Comparison of ENCODE assay signal across 22 cellular contexts in genomic region chr3:178255315-178255714, GRCh38.
DNase-seq lines count a peak whose midpoint lies in the region; ATAC-seq, FAIRE-seq and TF ChIP-seq lines count a peak whose summit lies in the region.
"Had no signal": no experiment of that assay in that cellular context is flagged by ENCODE, and none has a peak within 500 bp of the region (broad histone marks: within the 10 kb centered on the region; RNA-seq: fewer than 3 reads in every experiment).

No MANE protein-coding gene starts in this region.

- no peak overlapping the region for H3K4me2 ChIP-seq in astrocyte (ENCODE audit: low read length)

- H3K9ac ChIP-seq in astrocyte (ENCODE audit: low read length): no peak overlapping the region

- no peaks in the 10 kb centered on the region for H3K27me3 Mint-ChIP-seq in astrocyte (ENCODE audit: low read depth, unreplicated experiment)
- H3K27me3 Mint-ChIP-seq: activated CD4-positive, alpha-beta T cell treated with anti-CD3 and anti-CD28 coated beads, Interleukin-2, amount 10 ng/mL, durations not matched to agents 7 days and 5 days had no signal

- H3K4me3 ChIP-seq in astrocyte (ENCODE audit: insufficient read depth, low read depth, low read length) (no peak overlapping the region), fibroblast of pulmonary artery (replicated peaks; ENCODE audit: low read depth, low read length) (no peak overlapping the region)
- H3K4me3 ChIP-seq: esophagus squamous epithelium, spleen had no signal

- no peaks in the 10 kb centered on the region for H3K27me3 ChIP-seq in astrocyte (ENCODE audit: insufficient read depth, low read length)
- H3K27me3 ChIP-seq: esophagus squamous epithelium, spleen had no signal

- no peak overlapping the region for H2AFZ ChIP-seq in astrocyte (ENCODE audit: low read depth, low read length)

- H3K4me1 Mint-ChIP-seq in astrocyte (ENCODE audit: low read depth, unreplicated experiment): no peaks in the 10 kb centered on the region
- H3K4me1 Mint-ChIP-seq: activated CD4-positive, alpha-beta T cell treated with anti-CD3 and anti-CD28 coated beads, Interleukin-2, amount 10 ng/mL, durations not matched to agents 7 days and 5 days; memory B cell; natural killer cell had no signal

- H3K9me3 Mint-ChIP-seq in astrocyte (ENCODE audit: unreplicated experiment): no peaks in the 10 kb centered on the region
- H3K9me3 Mint-ChIP-seq: activated CD4-positive, alpha-beta T cell treated with anti-CD3 and anti-CD28 coated beads, Interleukin-2, amount 10 ng/mL, durations not matched to agents 7 days and 5 days; natural killer cell had no signal

- no peak overlapping the region for H3K27ac Mint-ChIP-seq in astrocyte (ENCODE audit: unreplicated experiment)
- H3K27ac Mint-ChIP-seq: activated CD4-positive, alpha-beta T cell treated with anti-CD3 and anti-CD28 coated beads, Interleukin-2, amount 10 ng/mL, durations not matched to agents 7 days and 5 days; CD8-positive, alpha-beta T cell; memory B cell; natural killer cell had no signal

- H3K4me3 Mint-ChIP-seq in astrocyte (ENCODE audit: unreplicated experiment): no peak overlapping the region
- H3K4me3 Mint-ChIP-seq: activated CD4-positive, alpha-beta T cell treated with anti-CD3 and anti-CD28 coated beads, Interleukin-2, amount 10 ng/mL, durations not matched to agents 7 days and 5 days; CD8-positive, alpha-beta T cell; memory B cell; natural killer cell had no signal

- no peaks in the 10 kb centered on the region for H3K9me3 ChIP-seq in astrocyte (ENCODE audit: insufficient read depth, low read depth, low read length)
- H3K9me3 ChIP-seq: esophagus squamous epithelium had no signal

- no peak for TF ChIP-seq CTCF in astrocyte (IDR thresholded peaks at IDR 0.05; ENCODE audit: insufficient read depth, low read depth, low read length)
- no peak for TF ChIP-seq CTCF in fibroblast of pulmonary artery (IDR thresholded peaks at IDR 0.05; ENCODE audit: low read length, missing control alignments)

- H4K20me1 ChIP-seq in astrocyte (ENCODE audit: insufficient read depth, low read length): no peaks in the 10 kb centered on the region

- no peaks in the 10 kb centered on the region for H3K36me3 ChIP-seq in astrocyte (ENCODE audit: insufficient read depth, low read length)
- H3K36me3 ChIP-seq: esophagus squamous epithelium, spleen had no signal

- FAIRE-seq in astrocyte (lab: Jason Lieb, UNC): no peak
- FAIRE-seq: keratinocyte had no signal

- peak; percentile 35 for DNase-seq in HT-29 (ENCODE audit: low spot score)
- DNase-seq in astrocyte (ENCODE audit: low read depth): peak; percentile 78
- peak; percentile 95 for DNase-seq in fibroblast of pulmonary artery (ENCODE audit: low read depth)
- peak; percentile 6 for DNase-seq in renal cortical epithelial cell (ENCODE audit: low read depth)
- DNase-seq in RPMI8226: no peak
- no peak for DNase-seq in CD1c-positive myeloid dendritic cell (ENCODE audit: extremely low spot score)
- DNase-seq in NCI-H187 (lab: John Stamatoyannopoulos, UW): no peak
- DNase-seq: activated CD4-positive, alpha-beta T cell treated with anti-CD3 and anti-CD28 coated beads, Interleukin-2, amount 10 ng/mL, durations not matched to agents 7 days and 5 days; activated CD8-positive, alpha-beta memory T cell treated with anti-CD3 and anti-CD28 coated beads, Interleukin-2, amount 50 U/mL, for 4 hours; activated effector memory CD4-positive, alpha-beta T cell treated with anti-CD3 and anti-CD28 coated beads, Interleukin-2, amount 50 U/mL, for 16 hours; CD8-positive, alpha-beta T cell; central memory CD4-positive, alpha-beta T cell; effector CD4-positive, alpha-beta T cell; esophagus squamous epithelium; KG1; natural killer cell; NCI-H1092 treated with DMSO at 0.1 percent for 48 hours; NCI-H524 treated with DMSO at 0.1 percent for 48 hours; spleen had no signal

- no peaks in the 10 kb centered on the region for H3K4me1 ChIP-seq in astrocyte (ENCODE audit: insufficient read depth, low read length)
- H3K4me1 ChIP-seq: esophagus squamous epithelium, spleen had no signal

- no peak overlapping the region for H3K27ac ChIP-seq in astrocyte (ENCODE audit: low read depth, low read length)
- H3K27ac ChIP-seq: esophagus squamous epithelium, spleen had no signal

- no peak for ATAC-seq in GM21723 (IDR thresholded peaks at IDR 0.05; ENCODE audit: unreplicated experiment)
- ATAC-seq: CD8-positive, alpha-beta T cell; natural killer cell had no signal

- H3K79me2 ChIP-seq in astrocyte (ENCODE audit: insufficient read depth, low read length): no peaks in the 10 kb centered on the region

- H3K36me3 Mint-ChIP-seq in astrocyte (ENCODE audit: low read depth, unreplicated experiment): no peaks in the 10 kb centered on the region
- H3K36me3 Mint-ChIP-seq: CD8-positive, alpha-beta T cell; memory B cell; natural killer cell had no signal

Comparison
In these comparisons a context has a peak if more than half of its experiments do, and no peak if none do; other contexts are left out.
1. DNase-seq: peak in HT-29 (single experiment), astrocyte (single experiment), fibroblast of pulmonary artery (single experiment) and renal cortical epithelial cell (single experiment); none in RPMI8226 (single experiment), CD1c-positive myeloid dendritic cell (single experiment) and NCI-H187 (0 of 2).